8 cellular contexts compared by ENCODE assay signal in genomic region chr11:60915250-60915914, GRCh38. TPM values are rescaled to one million over a fixed set of nuclear protein-coding genes. Genes with fewer than 3 reads are reported as not detected.
DNase-seq lines count a peak whose midpoint lies in the region; ATAC-seq and TF ChIP-seq lines count a peak whose summit lies in the region.

No MANE protein-coding gene starts in this region.

- peak overlapping the region; percentile 94 for H3K27ac Mint-ChIP-seq in activated CD8-positive, alpha-beta memory T cell treated with anti-CD3 and anti-CD28 coated beads, Interleukin-2, amount 10 ng/mL, durations not matched to agents 7 days and 5 days
- peak overlapping the region; percentile 95 for H3K27ac Mint-ChIP-seq in stimulated activated memory B cell treated with anti-CD40 and anti-IgM and Interleukin-4, amounts not matched to agents 10 μg/mL and 1 μg/mL and 100 μg/mL, for 72 hours

- no peak for DNase-seq in HFF-Myc (ENCODE audit: extremely low read depth, low read depth)
- peak; percentile 31 for DNase-seq in NCI-H69 (lab: John Stamatoyannopoulos, UW)
- peak; percentile 91 for DNase-seq in activated CD8-positive, alpha-beta memory T cell treated with anti-CD3 and anti-CD28 coated beads, Interleukin-2, amount 10 ng/mL, durations not matched to agents 7 days and 5 days
- DNase-seq in epithelial cell of esophagus (ENCODE audit: low read depth) = peak; percentile 84

- no peaks in the 10 kb centered on the region for H3K27me3 ChIP-seq in muscle layer of duodenum (ENCODE audit: low read depth, low read length)

- peaks cover 17% of the 10 kb centered on the region for H3K36me3 Mint-ChIP-seq in activated CD8-positive, alpha-beta memory T cell treated with anti-CD3 and anti-CD28 coated beads, Interleukin-2, amount 10 ng/mL, durations not matched to agents 7 days and 5 days
- peaks cover 22% of the 10 kb centered on the region for H3K36me3 Mint-ChIP-seq in stimulated activated memory B cell treated with anti-CD40 and anti-IgM and Interleukin-4, amounts not matched to agents 10 μg/mL and 1 μg/mL and 100 μg/mL, for 72 hours

- no peaks in the 10 kb centered on the region for H3K9me3 Mint-ChIP-seq in activated CD8-positive, alpha-beta memory T cell treated with anti-CD3 and anti-CD28 coated beads, Interleukin-2, amount 10 ng/mL, durations not matched to agents 7 days and 5 days (ENCODE audit: low read depth)
- H3K9me3 Mint-ChIP-seq in stimulated activated memory B cell treated with anti-CD40 and anti-IgM and Interleukin-4, amounts not matched to agents 10 μg/mL and 1 μg/mL and 100 μg/mL, for 72 hours = no peaks in the 10 kb centered on the region

- H3K27me3 Mint-ChIP-seq in activated CD8-positive, alpha-beta memory T cell treated with anti-CD3 and anti-CD28 coated beads, Interleukin-2, amount 10 ng/mL, durations not matched to agents 7 days and 5 days = peaks cover 6% of the 10 kb centered on the region
- no peaks in the 10 kb centered on the region for H3K27me3 Mint-ChIP-seq in stimulated activated memory B cell treated with anti-CD40 and anti-IgM and Interleukin-4, amounts not matched to agents 10 μg/mL and 1 μg/mL and 100 μg/mL, for 72 hours

- H3K4me1 ChIP-seq in muscle layer of duodenum (ENCODE audit: control insufficient read depth in 1 of 2, insufficient read depth in 2 of 2, low read length in 2 of 2) = peaks cover 10 to 46% of the 10 kb centered on the region in 2 donors

- H3K4me3 ChIP-seq in HFF-Myc (replicated peaks; ENCODE audit: low read depth, low read length) (peak overlapping the region; percentile 85), epithelial cell of esophagus (ENCODE audit: low read length) (peak overlapping the region; percentile 62), muscle layer of duodenum (ENCODE audit: low read depth in 1 of 2, low read length in 2 of 2) (peak overlapping the region; percentile 89 to 94)

- H3K4me1 Mint-ChIP-seq in activated CD8-positive, alpha-beta memory T cell treated with anti-CD3 and anti-CD28 coated beads, Interleukin-2, amount 10 ng/mL, durations not matched to agents 7 days and 5 days = peaks cover 36% of the 10 kb centered on the region
- H3K4me1 Mint-ChIP-seq in stimulated activated memory B cell treated with anti-CD40 and anti-IgM and Interleukin-4, amounts not matched to agents 10 μg/mL and 1 μg/mL and 100 μg/mL, for 72 hours = peaks cover 79% of the 10 kb centered on the region

- CTCF ChIA-PET in activated CD8-positive, alpha-beta memory T cell treated with anti-CD3 and anti-CD28 coated beads, Interleukin-2, amount 10 ng/mL, durations not matched to agents 7 days and 5 days (lab: Charles Lee) = interaction anchor here (0.8 to 5.8 kb wide), 25 partner anchors 9 to 272 kb away, joined by 3 to 38 read pairs (median 4); partner anchors contain the start of genes PRPF19 and TMEM132A

- ATAC-seq in activated CD8-positive, alpha-beta memory T cell treated with anti-CD3 and anti-CD28 coated beads, Interleukin-2, amount 10 ng/mL, durations not matched to agents 7 days and 5 days = peak; percentile 67
- peak; percentile 81 for ATAC-seq in stimulated activated memory B cell treated with anti-CD40 and anti-IgM and Interleukin-4, amounts not matched to agents 10 μg/mL and 1 μg/mL and 100 μg/mL, for 72 hours
- no peak for ATAC-seq in HG02870 (IDR thresholded peaks at IDR 0.05; ENCODE audit: unreplicated experiment)

- H3K36me3 ChIP-seq in muscle layer of duodenum (ENCODE audit: control insufficient read depth in 1 of 2, insufficient read depth in 2 of 2, low read length in 2 of 2) = peaks cover 5 to 15% of the 10 kb centered on the region in 2 donors

- TF ChIP-seq CTCF in GM12872 (IDR thresholded peaks at IDR 0.05; ENCODE audit: insufficient read depth, low read depth, low read length) = peak; percentile 51
- TF ChIP-seq CTCF in HFF-Myc (IDR thresholded peaks at IDR 0.05; ENCODE audit: low read depth, low read length, missing control alignments) = peak; percentile 29
- no peak for TF ChIP-seq CTCF in epithelial cell of esophagus (IDR thresholded peaks at IDR 0.05; ENCODE audit: insufficient read depth, low read depth, low read length, missing control alignments)

- H3K4me3 Mint-ChIP-seq in activated CD8-positive, alpha-beta memory T cell treated with anti-CD3 and anti-CD28 coated beads, Interleukin-2, amount 10 ng/mL, durations not matched to agents 7 days and 5 days = peak overlapping the region; percentile 94
- H3K4me3 Mint-ChIP-seq in stimulated activated memory B cell treated with anti-CD40 and anti-IgM and Interleukin-4, amounts not matched to agents 10 μg/mL and 1 μg/mL and 100 μg/mL, for 72 hours = peak overlapping the region; percentile 94

- peak overlapping the region; percentile 30 for H3K27ac ChIP-seq in muscle layer of duodenum (ENCODE audit: low read length)

- H3K9me3 ChIP-seq in muscle layer of duodenum (ENCODE audit: control insufficient read depth in 1 of 2, low read length in 2 of 2) = no peaks in the 10 kb centered on the region

RNA-seq across cellular contexts. Expression of gene TMEM109, which starts 1.4 kb away (rescaled TPM):
- total RNA-seq in activated CD8-positive, alpha-beta memory T cell treated with anti-CD3 and anti-CD28 coated beads, Interleukin-2, amount 10 ng/mL, durations not matched to agents 7 days and 5 days = 100 to 1,000 TPM; 106 to 121 TPM

RNA-seq across cellular contexts. Expression of gene TMEM132A, which starts 8.9 kb away (rescaled TPM):
- under 1 TPM; 0.52 to 0.93 TPM for total RNA-seq in activated CD8-positive, alpha-beta memory T cell treated with anti-CD3 and anti-CD28 coated beads, Interleukin-2, amount 10 ng/mL, durations not matched to agents 7 days and 5 days

RNA-seq across cellular contexts. Expression of gene PRPF19, which starts 9.0 kb away (rescaled TPM):
- total RNA-seq in activated CD8-positive, alpha-beta memory T cell treated with anti-CD3 and anti-CD28 coated beads, Interleukin-2, amount 10 ng/mL, durations not matched to agents 7 days and 5 days = 100 to 1,000 TPM; 125 to 144 TPM

RNA-seq across cellular contexts. Expression of gene SLC15A3, which starts 36.6 kb away (rescaled TPM):
- total RNA-seq in activated CD8-positive, alpha-beta memory T cell treated with anti-CD3 and anti-CD28 coated beads, Interleukin-2, amount 10 ng/mL, durations not matched to agents 7 days and 5 days = under 1 TPM; 0.30 to 0.96 TPM

RNA-seq across cellular contexts. Expression of gene ZP1, which starts 48.0 kb away (rescaled TPM):
- total RNA-seq in activated CD8-positive, alpha-beta memory T cell treated with anti-CD3 and anti-CD28 coated beads, Interleukin-2, amount 10 ng/mL, durations not matched to agents 7 days and 5 days = not detected
